ENCODE assay signal across 1 cellular context in the genomic region with DNA sequence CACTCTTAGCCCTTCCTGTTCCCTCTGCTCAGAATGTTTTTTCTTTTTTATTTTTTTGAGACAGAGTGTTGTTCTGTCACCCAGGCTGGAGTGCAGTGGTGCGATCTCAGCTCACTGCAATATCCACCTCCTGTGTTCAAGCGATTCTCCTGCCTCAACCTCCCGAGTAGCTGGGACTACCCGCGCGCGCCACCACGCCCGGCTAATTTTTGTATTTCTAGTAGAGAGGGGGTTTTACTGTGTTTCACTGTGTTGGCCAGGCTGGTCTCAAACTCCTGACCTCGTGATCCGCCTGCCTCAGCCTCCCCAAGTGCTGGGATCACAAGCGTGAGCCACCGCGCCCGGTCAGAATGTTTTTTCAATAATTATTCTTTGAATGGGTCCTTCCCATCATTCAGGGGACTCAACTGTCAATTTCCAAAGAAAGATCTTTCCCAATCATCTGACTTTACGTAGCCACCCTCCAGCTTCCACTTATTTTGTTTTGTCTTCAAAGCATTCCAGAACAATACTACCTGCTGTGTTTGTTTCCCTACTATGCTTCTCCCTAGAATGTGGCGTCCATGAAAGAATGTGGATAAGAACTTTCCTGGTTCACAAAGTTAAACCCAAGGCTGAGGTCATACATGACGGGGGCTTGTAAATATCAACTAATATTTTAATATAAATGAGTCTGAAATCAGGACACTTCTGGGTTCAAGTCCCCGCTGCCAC.
TF ChIP-seq lines count a peak whose summit lies in the region.

No MANE protein-coding gene starts in this region.

TF ChIP-seq in HEK293, 187 proteins besides CTCF, POLR2A, EP300 and RAD21 (continued from another document):
- TF ChIP-seq, protein P1, sequence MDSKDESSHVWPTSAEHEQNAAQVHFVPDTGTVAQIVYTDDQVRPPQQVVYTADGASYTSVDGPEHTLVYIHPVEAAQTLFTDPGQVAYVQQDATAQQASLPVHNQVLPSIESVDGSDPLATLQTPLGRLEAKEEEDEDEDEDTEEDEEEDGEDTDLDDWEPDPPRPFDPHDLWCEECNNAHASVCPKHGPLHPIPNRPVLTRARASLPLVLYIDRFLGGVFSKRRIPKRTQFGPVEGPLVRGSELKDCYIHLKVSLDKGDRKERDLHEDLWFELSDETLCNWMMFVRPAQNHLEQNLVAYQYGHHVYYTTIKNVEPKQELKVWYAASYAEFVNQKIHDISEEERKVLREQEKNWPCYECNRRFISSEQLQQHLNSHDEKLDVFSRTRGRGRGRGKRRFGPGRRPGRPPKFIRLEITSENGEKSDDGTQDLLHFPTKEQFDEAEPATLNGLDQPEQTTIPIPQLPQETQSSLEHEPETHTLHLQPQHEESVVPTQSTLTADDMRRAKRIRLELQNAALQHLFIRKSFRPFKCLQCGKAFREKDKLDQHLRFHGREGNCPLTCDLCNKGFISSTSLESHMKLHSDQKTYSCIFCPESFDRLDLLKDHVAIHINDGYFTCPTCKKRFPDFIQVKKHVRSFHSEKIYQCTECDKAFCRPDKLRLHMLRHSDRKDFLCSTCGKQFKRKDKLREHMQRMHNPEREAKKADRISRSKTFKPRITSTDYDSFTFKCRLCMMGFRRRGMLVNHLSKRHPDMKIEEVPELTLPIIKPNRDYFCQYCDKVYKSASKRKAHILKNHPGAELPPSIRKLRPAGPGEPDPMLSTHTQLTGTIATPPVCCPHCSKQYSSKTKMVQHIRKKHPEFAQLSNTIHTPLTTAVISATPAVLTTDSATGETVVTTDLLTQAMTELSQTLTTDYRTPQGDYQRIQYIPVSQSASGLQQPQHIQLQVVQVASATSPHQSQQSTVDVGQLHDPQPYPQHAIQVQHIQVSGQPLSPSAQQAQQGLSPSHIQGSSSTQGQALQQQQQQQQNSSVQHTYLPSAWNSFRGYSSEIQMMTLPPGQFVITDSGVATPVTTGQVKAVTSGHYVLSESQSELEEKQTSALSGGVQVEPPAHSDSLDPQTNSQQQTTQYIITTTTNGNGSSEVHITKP (tag by site-specific recombination; IDR thresholded peaks at IDR 0.05) = no peak
